In genomic region chr4:7466215-7466614, GRCh38 we compare ENCODE assay signal across 20 cellular contexts. TPM values are rescaled to one million over a fixed set of nuclear protein-coding genes. Genes with fewer than 3 reads are reported as not detected.
DNase-seq lines count a peak whose midpoint lies in the region; ATAC-seq, FAIRE-seq and TF ChIP-seq lines count a peak whose summit lies in the region.
"Had no signal": no experiment of that assay in that cellular context is flagged by ENCODE, and none has a peak within 500 bp of the region (broad histone marks: within the 10 kb centered on the region; RNA-seq: fewer than 3 reads in every experiment).

No MANE protein-coding gene starts in this region.

- intact Hi-C loops in HCT116 (cut with micrococcal nuclease) (no loop called here), K562 (cut with micrococcal nuclease) (no loop called here)

- H3K36me3 ChIP-seq in HCT116 (ENCODE audit: control insufficient read depth in 1 of 2, insufficient read depth in 2 of 2, low read length in 2 of 2) (no peaks in the 10 kb centered on the region), K562 (ENCODE audit: control insufficient read depth, insufficient read depth, low read length) (no peaks in the 10 kb centered on the region)
- H3K36me3 ChIP-seq: BE2C had no signal

- H3K27me3 Mint-ChIP-seq in endothelial cell (ENCODE audit: unreplicated experiment) = peaks cover 3% of the 10 kb centered on the region

- TF ChIP-seq EP300 in K562 (IDR thresholded peaks at IDR 0.05; ENCODE audit: low read length) = no peak

- in situ Hi-C loops in K562 (cut with MboI) = no loop called here

- H3K27me3 ChIP-seq in HCT116 (ENCODE audit: insufficient read depth, low read length) = peaks cover 21% of the 10 kb centered on the region
- H3K27me3 ChIP-seq in K562 (ENCODE audit: control insufficient read depth in 2 of 2, insufficient read depth in 2 of 2, low read length in 2 of 2) = peaks cover 0 to 49% of the 10 kb centered on the region in 2 experiments; a peak in 3 of 5 replicates
- no peaks in the 10 kb centered on the region for H3K27me3 ChIP-seq in layer of hippocampus (ENCODE audit: control insufficient read depth, insufficient read depth, low read length)
- H3K27me3 ChIP-seq: BE2C had no signal

- DNase-seq in HCT116 (ENCODE audit: low read depth, low spot score) (no peak), K562 (ENCODE audit: extremely low read depth in 1 of 4, low spot score in 3 of 4) (peak in 2 of 4 experiments; percentile 14 to 16), substantia nigra (lab: John Stamatoyannopoulos, UW) (peak in 1 of 49 donors; percentile 14), activated gamma-delta T cell (lab: John Stamatoyannopoulos, UW) (no peak), iPS-NIHi11 (ENCODE audit: low spot score) (no peak), endothelial cell (ENCODE audit: low spot score) (no peak), NCI-H2107 treated with DMSO at 0.1 percent for 48 hours (lab: John Stamatoyannopoulos, UW; ENCODE audit: unreplicated experiment) (no peak)
- DNase-seq: ACHN; BE2C; Caco-2; CD4-positive, alpha-beta T cell; DMS79 treated with DMSO at 0.1 percent for 48 hours; EL; H9 had no signal

- H3K9me3 Mint-ChIP-seq in endothelial cell (ENCODE audit: unreplicated experiment) = no peaks in the 10 kb centered on the region
- H3K9me3 Mint-ChIP-seq: CD4-positive, alpha-beta T cell had no signal

- no peak overlapping the region for H3K27ac Mint-ChIP-seq in endothelial cell (ENCODE audit: unreplicated experiment)
- H3K27ac Mint-ChIP-seq: CD4-positive, alpha-beta T cell had no signal

- CTCF ChIA-PET in HCT116 (lab: Charles Lee) = no interaction called here
- CTCF ChIA-PET in K562 (lab: Yijun Ruan, JAX; ENCODE audit: low intra/inter-chr PET ratio) = no interaction called here

- POLR2A ChIA-PET in HCT116 (lab: Charles Lee) (no interaction called here), K562 (lab: Yijun Ruan, JAX) (no interaction called here)

- FAIRE-seq in K562 (lab: Jason Lieb, UNC) = no peak
- FAIRE-seq: A204.1, GM12878, H1 had no signal

- no peaks in the 10 kb centered on the region for H3K36me3 Mint-ChIP-seq in endothelial cell (ENCODE audit: low read depth, unreplicated experiment)

- BruUV-seq in HCT116 (replicated peaks; lab: Mats Ljungman, UMichigan) (no TSS peak), K562 (replicated peaks; lab: Mats Ljungman, UMichigan) (no TSS peak)

- H3K9ac ChIP-seq in HCT116 (ENCODE audit: low read length) (no peak overlapping the region), K562 (ENCODE audit: insufficient read depth in 1 of 2, low read depth in 2 of 2, low read length in 2 of 2) (no peak overlapping the region; a peak in 1 of 4 replicates)

- H2AFZ ChIP-seq in HCT116 (ENCODE audit: low read depth, low read length, poor library complexity, severe bottlenecking) (no peak overlapping the region), K562 (ENCODE audit: low read depth, low read length) (no peak overlapping the region)

- H3K27ac ChIP-seq in HCT116 (ENCODE audit: low read depth, low read length) (no peak overlapping the region), K562 (ENCODE audit: extremely low read depth, low read depth, low read length) (no peak overlapping the region), layer of hippocampus (ENCODE audit: low read depth, low read length) (peak overlapping the region; percentile 66), substantia nigra (ENCODE audit: low read depth, low read length, poor library complexity, severe bottlenecking) (peak overlapping the region; percentile 86)
- H3K27ac ChIP-seq: C4-2B had no signal

- H3K4me2 ChIP-seq in HCT116 (ENCODE audit: low read length) = no peak overlapping the region
- no peak overlapping the region for H3K4me2 ChIP-seq in K562 (ENCODE audit: insufficient read depth, low read length)

- no peak for TF ChIP-seq POLR2A in HCT116 (IDR thresholded peaks at IDR 0.05; ENCODE audit: borderline replicate concordance, extremely low read depth, insufficient read depth, insufficient read length)
- TF ChIP-seq POLR2A in K562 (conservative IDR thresholded peaks at IDR 0.05) = no peak

- H3K79me2 ChIP-seq in HCT116 (ENCODE audit: insufficient read depth, low read length) (no peaks in the 10 kb centered on the region), K562 (ENCODE audit: control insufficient read depth, insufficient read depth, low read length) (no peaks in the 10 kb centered on the region)

- H3K9me1 ChIP-seq in K562 (ENCODE audit: control insufficient read depth, insufficient read depth, low read length) = no peaks in the 10 kb centered on the region

- TF ChIP-seq CTCF in HCT116 (IDR thresholded peaks at IDR 0.05 in 2 of 3, conservative IDR thresholded peaks at IDR 0.05 in 1 of 3; ENCODE audit: borderline replicate concordance in 1 of 3, insufficient read depth in 1 of 3, low read depth in 2 of 3, low read length in 2 of 3) (no peak), K562 (IDR thresholded peaks at IDR 0.05 in 2 of 3, conservative IDR thresholded peaks at IDR 0.05 in 1 of 3; ENCODE audit: insufficient read depth in 2 of 3, low read depth in 1 of 3, low read length in 3 of 3) (no peak), endothelial cell (IDR thresholded peaks at IDR 0.05; ENCODE audit: unreplicated experiment) (no peak)

- 0% methylated on average over 8 of the region's 8 CpGs for WGBS in K562 (ENCODE audit: insufficient coverage, low coverage, missing lambda C conversion rate)

- H3K9me2 ChIP-seq in HCT116 (ENCODE audit: insufficient read depth) = no peaks in the 10 kb centered on the region

- RAD21 ChIA-PET in HCT116 (lab: Charles Lee; ENCODE audit: low non-redundant PET in 1 of 2, low total read pairs in 2 of 2, uncharacterized antibody in 2 of 2, unreplicated experiment in 2 of 2) = no interaction called here

- ATAC-seq in HCT116 = peak; percentile 47; the same call in 1 of the 2 replicates
- no peak for ATAC-seq in K562
- ATAC-seq: GM12878 had no signal

- H3K4me1 Mint-ChIP-seq in endothelial cell (ENCODE audit: unreplicated experiment) = no peaks in the 10 kb centered on the region

- H3K9me3 ChIP-seq in HCT116 (ENCODE audit: control insufficient read depth in 1 of 2, insufficient read depth in 1 of 2, low read depth in 1 of 2, low read length in 2 of 2) (no peaks in the 10 kb centered on the region), K562 (replicated peaks; ENCODE audit: control insufficient read depth, insufficient read depth, low read depth, low read length) (no peaks in the 10 kb centered on the region)
- H3K9me3 ChIP-seq: BE2C had no signal

- no peak overlapping the region for H3K4me3 Mint-ChIP-seq in endothelial cell (ENCODE audit: unreplicated experiment)
- H3K4me3 Mint-ChIP-seq: CD4-positive, alpha-beta T cell; H9 had no signal

- no peaks in the 10 kb centered on the region for H4K20me1 ChIP-seq in HCT116 (ENCODE audit: insufficient read depth)
- peaks cover 9% of the 10 kb centered on the region for H4K20me1 ChIP-seq in K562 (replicated peaks; ENCODE audit: control insufficient read depth, insufficient read depth, low read length)

- H3K4me3 ChIP-seq in HCT116 (replicated peaks in 1 of 2; ENCODE audit: low read depth in 1 of 2, low read length in 2 of 2) = no peak overlapping the region
- H3K4me3 ChIP-seq in K562 = no peak overlapping the region
- H3K4me3 ChIP-seq: GM12878 had no signal

- TF ChIP-seq RAD21 in HCT116 (IDR thresholded peaks at IDR 0.05; ENCODE audit: low read depth) = no peak
- TF ChIP-seq RAD21 in K562 (CRISPR knock-in tag; conservative IDR thresholded peaks at IDR 0.05 in 1 of 2, IDR thresholded peaks at IDR 0.05 in 1 of 2) = no peak

- H3K4me1 ChIP-seq in HCT116 (ENCODE audit: control insufficient read depth in 1 of 2, insufficient read depth in 2 of 2, low read length in 2 of 2) = peaks cover 0 to 6% of the 10 kb centered on the region in 2 experiments; a peak in 1 of 4 replicates
- H3K4me1 ChIP-seq in K562 (replicated peaks in 1 of 2; ENCODE audit: control insufficient read depth in 2 of 2, insufficient read depth in 2 of 2, low read length in 2 of 2) = no peaks in the 10 kb centered on the region; a peak in 1 of 5 replicates
- H3K4me1 ChIP-seq: Caco-2 had no signal

TF ChIP-seq in HCT116, 20 proteins besides CTCF, POLR2A, EP300 and RAD21:
- TF ChIP-seq ATF3 (IDR thresholded peaks at IDR 0.05) = no peak

TF ChIP-seq in K562, 482 proteins besides CTCF, POLR2A, EP300 and RAD21:
- TF ChIP-seq PKNOX1 (IDR thresholded peaks at IDR 0.05) = peak; percentile 50; the same call in 1 of the 2 replicates
- no peak for TF ChIP-seq CREM (IDR thresholded peaks at IDR 0.05; ENCODE audit: low read depth)

RNA-seq across cellular contexts. Expression of gene PSAPL1, which starts 31.5 kb away (rescaled TPM):
- total RNA-seq in HCT116 (2021; ENCODE audit: unreplicated experiment) (0.05 TPM), K562 (2014; rRNA removed) (not detected in 2 replicates), K562 (2014; rRNA removed; fragmentation: Illumina TruSeq; extraction: Trizol) (not detected in 2 replicates), K562 (2015; rRNA removed; fragmentation: Illumina TruSeq; extraction: Trizol) (not detected in 2 replicates), K562 (2021) (not detected in 2 replicates), endothelial cell (ENCODE audit: unreplicated experiment) (not detected)
- 0.08 TPM in 1 of 2 replicates, not detected in the other for polyA plus RNA-seq in HCT116 (2012)
- not detected in 2 replicates for total RNA-seq in K562 (2011; cell fraction: chromatin; rRNA removed; ENCODE audit: low replicate concordance)
- not detected in 2 replicates for total RNA-seq in K562 (2011; cell fraction: nucleolus; rRNA removed)
- total RNA-seq in K562 (2011; cell fraction: nucleoplasm; rRNA removed) = not detected in 2 replicates
- polyA plus RNA-seq in K562 (2011; rRNA removed) (not detected in 2 replicates), K562 (2014; fragmentation: Illumina TruSeq; extraction: Trizol) (not detected in 2 replicates), K562 (2014; fragmentation: Nextera tagmentation; extraction: Ambion mirVana) (not detected), K562 (2014; rRNA removed) (not detected in 2 replicates)
- polyA plus RNA-seq in K562 (2011; cell fraction: cytosol; rRNA removed) = not detected in 2 replicates
- polyA plus RNA-seq in K562 (2011; cell fraction: nucleus; rRNA removed) = not detected in 2 replicates
- polyA plus RNA-seq in K562 (2012) = not detected in 2 replicates
- polyA minus RNA-seq in K562 (2011; rRNA and poly(A)+ RNA removed) = not detected in 2 replicates
- polyA minus RNA-seq in K562 (2011; cell fraction: cytosol; rRNA and poly(A)+ RNA removed) = not detected in 2 replicates
- not detected in 2 replicates for polyA minus RNA-seq in K562 (2011; cell fraction: nucleus; rRNA and poly(A)+ RNA removed)
- total RNA-seq: CD4-positive, alpha-beta T cell; G401; GM12878; H1 had no signal
- polyA plus RNA-seq: GM12878 had no signal

Comparison
In these comparisons a context has a peak if more than half of its experiments do, and no peak if none do; other contexts are left out.
1. H3K27ac ChIP-seq: peak in layer of hippocampus (single experiment) and substantia nigra (single experiment); none in HCT116 (single experiment) and K562 (single experiment).